ENCODE assay signal across 8 cellular contexts in the genomic region with DNA sequence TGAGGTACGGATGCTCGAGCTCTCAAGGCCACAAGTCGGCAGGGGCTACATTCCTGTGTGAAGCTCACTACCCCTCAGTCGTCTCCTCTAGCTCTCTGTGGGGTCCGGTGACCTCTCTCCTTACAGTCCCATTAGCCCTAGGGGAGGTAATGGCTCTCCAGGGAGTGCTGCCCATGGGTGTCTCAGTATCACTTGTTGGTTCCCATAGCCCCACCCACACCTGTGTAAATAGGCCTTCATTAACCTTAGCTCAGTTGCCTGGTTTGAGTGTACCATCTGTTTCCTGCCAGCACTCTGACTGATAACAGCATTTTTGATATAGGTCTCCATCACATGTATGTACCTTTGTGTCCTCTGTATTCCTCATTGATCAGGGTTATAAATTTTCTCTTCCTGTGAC.
"Had no signal": no experiment of that assay in that cellular context is flagged by ENCODE, and none has a peak within 500 bp of the region (broad histone marks: within the 10 kb centered on the region; RNA-seq: fewer than 3 reads in every experiment).

No MANE protein-coding gene starts in this region.

- H3K4me1 ChIP-seq: parathyroid adenoma had no signal

- H3K4me3 ChIP-seq: coronary artery had no signal

- H3K79me2 ChIP-seq: parathyroid adenoma had no signal

- DNase-seq: activated CD4-positive, alpha-beta memory T cell treated with anti-CD3 and anti-CD28 coated beads, Interleukin-2, amount 10 ng/mL, durations not matched to agents 7 days and 5 days; activated naive CD4-positive, alpha-beta T cell; effector CD8-positive, alpha-beta T cell; retina; stimulated activated CD4-positive, alpha-beta T cell treated with anti-CD3 and anti-CD28 coated beads, Interleukin-4, amount 100 ng/mL, for 4 hours; T1000 had no signal

- H3K27ac ChIP-seq: coronary artery, parathyroid adenoma had no signal

- H2AFZ ChIP-seq: parathyroid adenoma had no signal
